Comparison of ENCODE assay signal across 1 cellular context in the genomic region with DNA sequence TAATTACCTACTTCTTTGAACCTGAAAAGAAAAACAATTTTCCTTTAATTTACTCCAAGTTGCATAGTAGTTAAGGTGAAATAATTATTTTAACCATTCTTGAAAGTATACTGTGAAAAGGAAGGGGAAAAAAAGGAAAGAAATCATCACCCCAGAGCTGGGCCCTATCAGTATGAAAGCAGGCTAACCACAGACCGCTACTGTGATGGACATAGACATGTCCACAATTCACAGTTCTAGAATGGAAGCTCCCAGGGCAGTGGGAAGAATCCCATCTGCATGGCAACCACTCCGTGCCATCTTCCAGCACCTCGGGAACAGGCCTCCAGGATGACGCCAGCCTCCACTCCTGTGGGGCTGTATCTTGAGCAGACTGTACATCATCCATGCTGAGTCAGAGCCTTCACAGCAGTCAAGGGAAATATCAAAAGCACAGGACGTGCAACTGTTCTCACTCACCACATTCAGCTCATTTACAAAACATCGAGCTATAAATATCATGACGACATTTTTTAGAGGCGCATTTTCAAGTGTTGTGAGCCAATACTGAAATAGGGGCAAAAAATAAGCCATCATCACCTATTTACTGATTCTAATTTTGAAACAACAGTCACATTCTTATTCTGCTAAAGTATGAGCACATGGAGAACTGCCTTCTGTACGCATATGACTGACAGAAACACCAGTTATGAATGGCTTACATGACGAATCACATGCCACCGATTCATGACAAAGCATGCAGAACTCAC.
TF ChIP-seq lines count a peak whose summit lies in the region.

No MANE protein-coding gene starts in this region.

TF ChIP-seq in K562, 482 proteins besides CTCF, POLR2A, EP300 and RAD21 (continued from another document and continues in another):
- TF ChIP-seq GMEB1 (CRISPR knock-in tag; IDR thresholded peaks at IDR 0.05) (no peak), C11orf30 (IDR thresholded peaks at IDR 0.05; ENCODE audit: low read depth) (peak; percentile 33; the same call in 1 of the 2 replicates), PRMT5 (CRISPR knock-in tag; IDR thresholded peaks at IDR 0.05) (no peak), ZNF165 (CRISPR knock-in tag; IDR thresholded peaks at IDR 0.05; ENCODE audit: borderline replicate concordance) (no peak), ZNF324 (CRISPR knock-in tag; IDR thresholded peaks at IDR 0.05) (no peak), ZBTB1 (CRISPR knock-in tag; IDR thresholded peaks at IDR 0.05; ENCODE audit: borderline replicate concordance, low read depth) (no peak), ZKSCAN8 (CRISPR knock-in tag; IDR thresholded peaks at IDR 0.05) (no peak), SAP30 (IDR thresholded peaks at IDR 0.05; ENCODE audit: borderline replicate concordance, insufficient read depth, low read depth, low read length, poor library complexity, severe bottlenecking) (no peak), TARDBP (IDR thresholded peaks at IDR 0.05) (no peak), KLF6 (CRISPR knock-in tag; IDR thresholded peaks at IDR 0.05; ENCODE audit: borderline replicate concordance) (no peak), MAZ (CRISPR knock-in tag; conservative IDR thresholded peaks at IDR 0.05 in 1 of 2, IDR thresholded peaks at IDR 0.05 in 1 of 2) (peak in 1 of 2 experiments; percentile 45; a peak in 1 of 4 replicates), OTX1 (CRISPR knock-in tag; IDR thresholded peaks at IDR 0.05) (no peak), ZBTB17 (CRISPR knock-in tag; IDR thresholded peaks at IDR 0.05) (peak; percentile 39; the same call in 1 of the 2 replicates), PPARD (CRISPR knock-in tag; IDR thresholded peaks at IDR 0.05) (no peak), DPF2 (IDR thresholded peaks at IDR 0.05) (no peak), ZBTB33 (CRISPR knock-in tag; IDR thresholded peaks at IDR 0.05) (peak; percentile 87), SMARCB1 (IDR thresholded peaks at IDR 0.05; ENCODE audit: insufficient read length, low read depth) (no peak), ATF3 (IDR thresholded peaks at IDR 0.05) (peak; percentile 61), ATF3 (CRISPR knock-in tag; conservative IDR thresholded peaks at IDR 0.05) (0 out of 2 replicates have a peak, but pooled peaks have one; percentile 34), NFE2 (IDR thresholded peaks at IDR 0.05; ENCODE audit: low read depth) (peak; percentile 70), ZBTB40 (IDR thresholded peaks at IDR 0.05) (no peak), ZBTB40 (CRISPR knock-in tag; IDR thresholded peaks at IDR 0.05) (no peak), MEIS2 (IDR thresholded peaks at IDR 0.05; ENCODE audit: partially characterized antibody) (peak; percentile 49), ZNF583 (CRISPR knock-in tag; IDR thresholded peaks at IDR 0.05) (no peak), ZNF785 (CRISPR knock-in tag; IDR thresholded peaks at IDR 0.05) (no peak)
- TF ChIP-seq, protein P1, sequence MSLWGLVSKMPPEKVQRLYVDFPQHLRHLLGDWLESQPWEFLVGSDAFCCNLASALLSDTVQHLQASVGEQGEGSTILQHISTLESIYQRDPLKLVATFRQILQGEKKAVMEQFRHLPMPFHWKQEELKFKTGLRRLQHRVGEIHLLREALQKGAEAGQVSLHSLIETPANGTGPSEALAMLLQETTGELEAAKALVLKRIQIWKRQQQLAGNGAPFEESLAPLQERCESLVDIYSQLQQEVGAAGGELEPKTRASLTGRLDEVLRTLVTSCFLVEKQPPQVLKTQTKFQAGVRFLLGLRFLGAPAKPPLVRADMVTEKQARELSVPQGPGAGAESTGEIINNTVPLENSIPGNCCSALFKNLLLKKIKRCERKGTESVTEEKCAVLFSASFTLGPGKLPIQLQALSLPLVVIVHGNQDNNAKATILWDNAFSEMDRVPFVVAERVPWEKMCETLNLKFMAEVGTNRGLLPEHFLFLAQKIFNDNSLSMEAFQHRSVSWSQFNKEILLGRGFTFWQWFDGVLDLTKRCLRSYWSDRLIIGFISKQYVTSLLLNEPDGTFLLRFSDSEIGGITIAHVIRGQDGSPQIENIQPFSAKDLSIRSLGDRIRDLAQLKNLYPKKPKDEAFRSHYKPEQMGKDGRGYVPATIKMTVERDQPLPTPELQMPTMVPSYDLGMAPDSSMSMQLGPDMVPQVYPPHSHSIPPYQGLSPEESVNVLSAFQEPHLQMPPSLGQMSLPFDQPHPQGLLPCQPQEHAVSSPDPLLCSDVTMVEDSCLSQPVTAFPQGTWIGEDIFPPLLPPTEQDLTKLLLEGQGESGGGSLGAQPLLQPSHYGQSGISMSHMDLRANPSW (CRISPR knock-in tag; IDR thresholded peaks at IDR 0.05): no peak
- TF ChIP-seq, protein P2, sequence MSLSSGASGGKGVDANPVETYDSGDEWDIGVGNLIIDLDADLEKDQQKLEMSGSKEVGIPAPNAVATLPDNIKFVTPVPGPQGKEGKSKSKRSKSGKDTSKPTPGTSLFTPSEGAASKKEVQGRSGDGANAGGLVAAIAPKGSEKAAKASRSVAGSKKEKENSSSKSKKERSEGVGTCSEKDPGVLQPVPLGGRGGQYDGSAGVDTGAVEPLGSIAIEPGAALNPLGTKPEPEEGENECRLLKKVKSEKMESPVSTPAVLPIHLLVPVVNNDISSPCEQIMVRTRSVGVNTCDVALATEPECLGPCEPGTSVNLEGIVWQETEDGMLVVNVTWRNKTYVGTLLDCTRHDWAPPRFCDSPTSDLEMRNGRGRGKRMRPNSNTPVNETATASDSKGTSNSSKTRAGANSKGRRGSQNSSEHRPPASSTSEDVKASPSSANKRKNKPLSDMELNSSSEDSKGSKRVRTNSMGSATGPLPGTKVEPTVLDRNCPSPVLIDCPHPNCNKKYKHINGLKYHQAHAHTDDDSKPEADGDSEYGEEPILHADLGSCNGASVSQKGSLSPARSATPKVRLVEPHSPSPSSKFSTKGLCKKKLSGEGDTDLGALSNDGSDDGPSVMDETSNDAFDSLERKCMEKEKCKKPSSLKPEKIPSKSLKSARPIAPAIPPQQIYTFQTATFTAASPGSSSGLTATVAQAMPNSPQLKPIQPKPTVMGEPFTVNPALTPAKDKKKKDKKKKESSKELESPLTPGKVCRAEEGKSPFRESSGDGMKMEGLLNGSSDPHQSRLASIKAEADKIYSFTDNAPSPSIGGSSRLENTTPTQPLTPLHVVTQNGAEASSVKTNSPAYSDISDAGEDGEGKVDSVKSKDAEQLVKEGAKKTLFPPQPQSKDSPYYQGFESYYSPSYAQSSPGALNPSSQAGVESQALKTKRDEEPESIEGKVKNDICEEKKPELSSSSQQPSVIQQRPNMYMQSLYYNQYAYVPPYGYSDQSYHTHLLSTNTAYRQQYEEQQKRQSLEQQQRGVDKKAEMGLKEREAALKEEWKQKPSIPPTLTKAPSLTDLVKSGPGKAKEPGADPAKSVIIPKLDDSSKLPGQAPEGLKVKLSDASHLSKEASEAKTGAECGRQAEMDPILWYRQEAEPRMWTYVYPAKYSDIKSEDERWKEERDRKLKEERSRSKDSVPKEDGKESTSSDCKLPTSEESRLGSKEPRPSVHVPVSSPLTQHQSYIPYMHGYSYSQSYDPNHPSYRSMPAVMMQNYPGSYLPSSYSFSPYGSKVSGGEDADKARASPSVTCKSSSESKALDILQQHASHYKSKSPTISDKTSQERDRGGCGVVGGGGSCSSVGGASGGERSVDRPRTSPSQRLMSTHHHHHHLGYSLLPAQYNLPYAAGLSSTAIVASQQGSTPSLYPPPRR (CRISPR knock-in tag; IDR thresholded peaks at IDR 0.05; ENCODE audit: borderline replicate concordance): no peak
